In genomic region chr12:54126696-54127537, GRCh38 we compare ENCODE assay signal across 8 cellular contexts.
A peak's percentile ranks its signal among the peaks of the same experiment; 100 is the strongest.
DNase-seq lines count a peak whose midpoint lies in the region; ATAC-seq, FAIRE-seq and TF ChIP-seq lines count a peak whose summit lies in the region.

No MANE protein-coding gene starts in this region.

- TF ChIP-seq CTCF in mesothelial cell of epicardium (IDR thresholded peaks at IDR 0.05; ENCODE audit: unreplicated experiment) = no peak

- no peak overlapping the region for H3K4me3 ChIP-seq in endocrine pancreas (ENCODE audit: control insufficient read depth, insufficient read depth, low read length)

- peaks cover 79% of the 10 kb centered on the region for H3K4me1 Mint-ChIP-seq in mesothelial cell of epicardium

- no peaks in the 10 kb centered on the region for H3K36me3 ChIP-seq in endocrine pancreas (ENCODE audit: control insufficient read depth, insufficient read depth, low read length)

- H3K9ac ChIP-seq in endocrine pancreas (ENCODE audit: control insufficient read depth, insufficient read depth, low read length) = peak overlapping the region; percentile 26

- H3K9me3 Mint-ChIP-seq in mesothelial cell of epicardium = no peaks in the 10 kb centered on the region

- H3K4me1 ChIP-seq in endocrine pancreas (ENCODE audit: control insufficient read depth, insufficient read depth, low read length) = no peaks in the 10 kb centered on the region

- peaks cover 11% of the 10 kb centered on the region for H3K27me3 Mint-ChIP-seq in mesothelial cell of epicardium (ENCODE audit: low read depth)

- H3K4me3 Mint-ChIP-seq in mesothelial cell of epicardium = peak overlapping the region; percentile 93

- H3K9me3 ChIP-seq in endocrine pancreas (ENCODE audit: control insufficient read depth, low read length) = no peaks in the 10 kb centered on the region

- no peak for DNase-seq in Right ventricle myocardium inferior (ENCODE audit: missing footprints)
- DNase-seq in cardiac septum (ENCODE audit: low spot score) = no peak
- no peak for DNase-seq in mesothelial cell of epicardium (ENCODE audit: low spot score in 2 of 2, unreplicated experiment in 2 of 2)
- DNase-seq in urothelium cell line (ENCODE audit: low spot score) = peak; percentile 88
- DNase-seq in hepatic stellate cell (ENCODE audit: low spot score) = no peak
- no peak for DNase-seq in SKM-1 treated with dmso at 0.1 percent for 144 hours (lab: John Stamatoyannopoulos, UW; ENCODE audit: unreplicated experiment)

- FAIRE-seq in urothelium cell line (lab: Jason Lieb, UNC) = no peak

- ATAC-seq in Right ventricle myocardium inferior = peak; percentile 91
- ATAC-seq in GM21390 (IDR thresholded peaks at IDR 0.05; ENCODE audit: unreplicated experiment) = no peak

- H3K27ac Mint-ChIP-seq in mesothelial cell of epicardium = peak overlapping the region; percentile 94

- intact Hi-C loops in Right ventricle myocardium inferior (cut with DNase I) = no loop called here
- intact Hi-C loops in cardiac septum (cut with DNase I) = no loop called here

- no peaks in the 10 kb centered on the region for H3K36me3 Mint-ChIP-seq in mesothelial cell of epicardium

- H3K27me3 ChIP-seq in endocrine pancreas (ENCODE audit: control insufficient read depth, insufficient read depth, low read length) = peaks cover 12% of the 10 kb centered on the region
